1 cellular context compared by ENCODE assay signal in the genomic region with DNA sequence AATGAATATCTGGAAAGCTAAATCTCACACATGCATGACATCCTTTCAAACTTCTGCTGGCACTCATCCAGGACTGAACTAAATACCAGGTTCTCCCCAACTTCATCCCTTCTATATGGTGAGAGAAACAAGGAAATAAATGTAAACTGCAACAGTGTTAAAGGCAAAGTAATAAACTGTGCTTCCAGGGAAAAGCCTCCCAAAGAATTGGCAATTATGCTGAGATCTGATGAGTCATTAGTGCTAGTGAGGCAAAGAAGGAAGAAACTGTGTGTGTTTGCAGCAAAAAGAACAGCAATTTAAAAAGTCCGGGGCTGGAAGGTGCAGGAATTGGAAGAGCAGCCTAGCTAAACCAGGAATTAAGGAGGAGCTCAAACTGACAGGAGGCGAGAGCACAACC.
TF ChIP-seq lines count a peak whose summit lies in the region.

No MANE protein-coding gene starts in this region.

TF ChIP-seq in endothelial cell of umbilical vein, 7 proteins besides CTCF, POLR2A, EP300 and RAD21:
- TF ChIP-seq FOS (IDR thresholded peaks at IDR 0.05; ENCODE audit: borderline replicate concordance, insufficient read depth, low read length) = peak; percentile 75
- TF ChIP-seq, protein P1, sequence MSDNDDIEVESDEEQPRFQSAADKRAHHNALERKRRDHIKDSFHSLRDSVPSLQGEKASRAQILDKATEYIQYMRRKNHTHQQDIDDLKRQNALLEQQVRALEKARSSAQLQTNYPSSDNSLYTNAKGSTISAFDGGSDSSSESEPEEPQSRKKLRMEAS (IDR thresholded peaks at IDR 0.05; ENCODE audit: insufficient read depth, insufficient read length) = no peak
- TF ChIP-seq EZH2 (IDR thresholded peaks at IDR 0.05; ENCODE audit: borderline replicate concordance, low read depth, low read length, severe bottlenecking) = no peak
